ENCODE assay signal across 8 cellular contexts in genomic region chr16:20675488-20676267, GRCh38. TPM values are rescaled to one million over a fixed set of nuclear protein-coding genes. Genes with fewer than 3 reads are reported as not detected.
DNase-seq lines count a peak whose midpoint lies in the region; ATAC-seq, FAIRE-seq and TF ChIP-seq lines count a peak whose summit lies in the region.

No MANE protein-coding gene starts in this region.

- peak overlapping the region; percentile 7 to 36 (median 28) for H3K4me3 ChIP-seq in gastrocnemius medialis

- H3K27me3 ChIP-seq in gastrocnemius medialis, result no peaks in the 10 kb centered on the region

- no peaks in the 10 kb centered on the region for H3K9me3 ChIP-seq in gastrocnemius medialis

- H3K27ac Mint-ChIP-seq in activated T-helper 17 cell treated with anti-CD3 and anti-CD28 coated beads, Interleukin-2, amount 50 U/mL, for 72 hours, result peak overlapping the region; percentile 39

- H3K4me1 Mint-ChIP-seq in activated T-helper 17 cell treated with anti-CD3 and anti-CD28 coated beads, Interleukin-2, amount 50 U/mL, for 72 hours, result peaks cover 25% of the 10 kb centered on the region

- TF ChIP-seq CTCF in GM20000 (IDR thresholded peaks at IDR 0.05; ENCODE audit: extremely low read depth, missing control alignments) (no peak), gastrocnemius medialis (IDR thresholded peaks at IDR 0.05 in 4 of 5, conservative IDR thresholded peaks at IDR 0.05 in 1 of 5) (no peak)

- H3K9me3 Mint-ChIP-seq in activated T-helper 17 cell treated with anti-CD3 and anti-CD28 coated beads, Interleukin-2, amount 50 U/mL, for 72 hours, result no peaks in the 10 kb centered on the region

- no peak overlapping the region for H3K27ac ChIP-seq in gastrocnemius medialis

- in situ Hi-C loops in gastrocnemius medialis (cut with MboI; ENCODE audit: low sequenced_read_pairs in 4 of 4), result no loop called here

- H3K4me1 ChIP-seq in gastrocnemius medialis, result no peaks in the 10 kb centered on the region

- H3K36me3 Mint-ChIP-seq in activated T-helper 17 cell treated with anti-CD3 and anti-CD28 coated beads, Interleukin-2, amount 50 U/mL, for 72 hours (ENCODE audit: low read depth), result no peaks in the 10 kb centered on the region

- H3K27me3 Mint-ChIP-seq in activated T-helper 17 cell treated with anti-CD3 and anti-CD28 coated beads, Interleukin-2, amount 50 U/mL, for 72 hours, result no peaks in the 10 kb centered on the region

- DNase-seq in GM20000 (ENCODE audit: low spot score) (peak; percentile 46), M059J (ENCODE audit: low read depth) (peak; percentile 26), iPS DF 19.7 (ENCODE audit: low read depth, low spot score) (peak; percentile 93), gastrocnemius medialis (no peak), frontal cortex (ENCODE audit: low spot score in 2 of 2) (no peak), NOMO-1 treated with DMSO at 0.1 percent for 48 hours (lab: John Stamatoyannopoulos, UW; ENCODE audit: unreplicated experiment) (no peak)

- peak; percentile 49 for ATAC-seq in activated T-helper 17 cell treated with anti-CD3 and anti-CD28 coated beads, Interleukin-2, amount 50 U/mL, for 72 hours (replicated peaks)
- no peak for ATAC-seq in gastrocnemius medialis
- ATAC-seq in HG03280 (IDR thresholded peaks at IDR 0.05; ENCODE audit: unreplicated experiment), result no peak

- TF ChIP-seq POLR2A in gastrocnemius medialis (IDR thresholded peaks at IDR 0.05), result no peak

- H3K36me3 ChIP-seq in gastrocnemius medialis, result no peaks in the 10 kb centered on the region

- peak overlapping the region; percentile 76 for H3K4me3 Mint-ChIP-seq in activated T-helper 17 cell treated with anti-CD3 and anti-CD28 coated beads, Interleukin-2, amount 50 U/mL, for 72 hours

- FAIRE-seq in frontal cortex (lab: Jason Lieb, UNC), result no peak

- intact Hi-C loops in gastrocnemius medialis (cut with DNase I; ENCODE audit: low total_unique reads), result no loop called here

RNA-seq across cellular contexts. Expression of gene ACSM1, which starts 21.8 kb away (rescaled TPM):
- not detected in 2 replicates for total RNA-seq in M059J (2014; rRNA removed; shearing (Covaris generic))
- under 1 TPM in 1 of 2 donors, not detected in 1; 0.32 TPM for total RNA-seq in activated T-helper 17 cell treated with anti-CD3 and anti-CD28 coated beads, Interleukin-2, amount 50 U/mL, for 72 hours
- total RNA-seq in gastrocnemius medialis, result not detected
- total RNA-seq in frontal cortex, result not detected

Comparison
In these comparisons a context has a peak if more than half of its experiments do, and no peak if none do; other contexts are left out.
1. DNase-seq: peak in GM20000 (single experiment), M059J (single experiment) and iPS DF 19.7 (single experiment); none in gastrocnemius medialis (0 of 2), frontal cortex (0 of 2) and NOMO-1 treated with DMSO at 0.1 percent for 48 hours (single experiment).